Comparison of ENCODE assay signal across 26 cellular contexts in genomic region chr10:123943307-123943706, GRCh38.
"Had no signal": no experiment of that assay in that cellular context is flagged by ENCODE, and none has a peak within 500 bp of the region (broad histone marks: within the 10 kb centered on the region; RNA-seq: fewer than 3 reads in every experiment).

No MANE protein-coding gene starts in this region.

- H3K4me1 Mint-ChIP-seq: stimulated activated naive CD8-positive, alpha-beta T cell treated with anti-CD3 and anti-CD28 coated beads, Interleukin-15, amount 100 ng/mL, for 72 hours had no signal

- H3K27ac ChIP-seq: left ventricle myocardium inferior, pancreas, prostate gland, skin epidermis, tibial nerve, upper lobe of left lung, vagina had no signal

- ATAC-seq: mucosa of descending colon; naive thymus-derived CD4-positive, alpha-beta T cell; natural killer cell treated with Interleukin-12 subunit alpha and Interleukin-12 subunit beta and Interleukin-15 and Interleukin-18, amount 100 ng/mL, for 72 hours; pancreas; right cardiac atrium; sciatic nerve; stimulated activated naive CD8-positive, alpha-beta T cell treated with anti-CD3 and anti-CD28 coated beads, Interleukin-15, amount 100 ng/mL, for 72 hours had no signal

- H3K9me3 ChIP-seq: left ventricle myocardium inferior, mucosa of descending colon, pancreas, prostate gland, tibial nerve, upper lobe of left lung, vagina had no signal

- H3K36me3 ChIP-seq: left ventricle myocardium inferior, pancreas, prostate gland, tibial nerve, upper lobe of left lung, vagina had no signal

- H3K4me3 Mint-ChIP-seq: immature natural killer cell; naive thymus-derived CD4-positive, alpha-beta T cell; natural killer cell treated with Interleukin-12 subunit alpha and Interleukin-12 subunit beta and Interleukin-15 and Interleukin-18, amount 100 ng/mL, for 72 hours; stimulated activated naive CD8-positive, alpha-beta T cell treated with anti-CD3 and anti-CD28 coated beads, Interleukin-15, amount 100 ng/mL, for 72 hours had no signal

- H3K27ac Mint-ChIP-seq: immature natural killer cell; naive thymus-derived CD4-positive, alpha-beta T cell; natural killer cell treated with Interleukin-12 subunit alpha and Interleukin-12 subunit beta and Interleukin-15 and Interleukin-18, amount 100 ng/mL, for 72 hours had no signal

- H3K4me1 ChIP-seq: left ventricle myocardium inferior, pancreas, prostate gland, upper lobe of left lung, vagina had no signal

- H3K36me3 Mint-ChIP-seq: naive thymus-derived CD4-positive, alpha-beta T cell; natural killer cell treated with Interleukin-12 subunit alpha and Interleukin-12 subunit beta and Interleukin-15 and Interleukin-18, amount 100 ng/mL, for 72 hours had no signal

- H3K9me3 Mint-ChIP-seq: immature natural killer cell; natural killer cell treated with Interleukin-12 subunit alpha and Interleukin-12 subunit beta and Interleukin-15 and Interleukin-18, amount 100 ng/mL, for 72 hours; stimulated activated naive CD8-positive, alpha-beta T cell treated with anti-CD3 and anti-CD28 coated beads, Interleukin-15, amount 100 ng/mL, for 72 hours had no signal

- H3K4me3 ChIP-seq: left ventricle myocardium inferior, lung, mucosa of descending colon, pancreas, prostate gland, skin epidermis, tibial nerve, upper lobe of left lung, vagina had no signal

- DNase-seq: hippocampal formation; immature natural killer cell; left ventricle myocardium inferior; midbrain; mucosa of descending colon; naive thymus-derived CD4-positive, alpha-beta T cell; nucleus accumbens; pancreas; posterior cingulate gyrus; retina; right cardiac atrium; stimulated activated CD4-positive, alpha-beta T cell treated with anti-CD3 and anti-CD28 coated beads, Interleukin-12 subunit alpha, Interleukin-12 subunit beta, amount 100 ng/mL, for 4 hours; stimulated activated CD4-positive, alpha-beta T cell treated with anti-CD3 and anti-CD28 coated beads, Interleukin-15, amount 100 ng/mL, for 24 hours; stimulated activated CD4-positive, alpha-beta T cell treated with anti-CD3 and anti-CD28 coated beads, Interleukin-2, amount 100 ng/mL, for 24 hours; stimulated activated CD4-positive, alpha-beta T cell treated with anti-CD3 and anti-CD28 coated beads, Interleukin-4, amount 100 ng/mL, for 1 hour; stimulated activated naive CD4-positive, alpha-beta T cell treated with Interleukin-2 at 50 U/mL for 16 hours; stimulated activated naive CD8-positive, alpha-beta T cell treated with anti-CD3 and anti-CD28 coated beads, Interleukin-15, amount 100 ng/mL, for 72 hours; substantia nigra; upper lobe of left lung had no signal
